In genomic region chr10:32793033-32793432, GRCh38 we compare ENCODE assay signal across 2 cellular contexts.
TF ChIP-seq lines count a peak whose summit lies in the region.

No MANE protein-coding gene starts in this region.

TF ChIP-seq in IMR-90, 13 proteins besides CTCF, POLR2A, EP300 and RAD21:
- TF ChIP-seq NFE2L2 (IDR thresholded peaks at IDR 0.05; ENCODE audit: low read depth, low read length), result no peak
- peak; percentile 90 for TF ChIP-seq CEBPB (IDR thresholded peaks at IDR 0.05; ENCODE audit: low read depth, low read length)
TF ChIP-seq in IMR-90: peak in this region for 1.

TF ChIP-seq in H1, 55 proteins besides CTCF, POLR2A, EP300 and RAD21:
- TF ChIP-seq CEBPB (IDR thresholded peaks at IDR 0.05; ENCODE audit: low read depth, low read length), result peak; percentile 41; the same call in 1 of the 2 replicates
- TF ChIP-seq TAF1 (IDR thresholded peaks at IDR 0.05; ENCODE audit: low read depth, low read length), result no peak
- TF ChIP-seq CHD1 (IDR thresholded peaks at IDR 0.05; ENCODE audit: low read depth, low read length), result no peak
- TF ChIP-seq SP4 (IDR thresholded peaks at IDR 0.05; ENCODE audit: low read length), result no peak
- TF ChIP-seq, protein P1, sequence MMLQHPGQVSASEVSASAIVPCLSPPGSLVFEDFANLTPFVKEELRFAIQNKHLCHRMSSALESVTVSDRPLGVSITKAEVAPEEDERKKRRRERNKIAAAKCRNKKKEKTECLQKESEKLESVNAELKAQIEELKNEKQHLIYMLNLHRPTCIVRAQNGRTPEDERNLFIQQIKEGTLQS (IDR thresholded peaks at IDR 0.05; ENCODE audit: insufficient read depth, low read depth, low read length), result no peak
- no peak for TF ChIP-seq YY1 (IDR thresholded peaks at IDR 0.05; ENCODE audit: low read depth, low read length)
- no peak for TF ChIP-seq JUN (IDR thresholded peaks at IDR 0.05; ENCODE audit: low read depth, low read length)
- TF ChIP-seq SP1 (IDR thresholded peaks at IDR 0.05; ENCODE audit: low read depth, low read length), result no peak
- no peak for TF ChIP-seq ATF2 (IDR thresholded peaks at IDR 0.05; ENCODE audit: low read length)
